Comparison of ENCODE assay signal across 13 cellular contexts in the genomic region with DNA sequence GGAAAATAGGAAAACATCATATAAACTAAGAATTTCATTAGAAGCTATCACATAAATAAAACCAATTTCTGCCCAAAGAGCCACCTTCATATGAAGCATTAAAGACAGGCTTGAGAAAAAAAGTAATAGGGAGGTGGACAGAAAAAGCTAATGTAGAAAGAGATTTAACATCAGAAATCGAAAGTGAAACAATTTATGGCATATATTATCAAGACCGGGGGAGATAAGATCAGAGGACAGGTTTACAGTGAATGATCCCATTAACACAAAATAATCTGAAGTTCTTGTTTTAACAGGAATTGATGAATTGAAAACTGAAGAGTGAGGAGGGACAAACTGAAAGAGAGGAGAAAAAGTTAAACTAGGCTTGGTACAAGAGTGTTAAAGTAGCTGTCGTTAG.
DNase-seq lines count a peak whose midpoint lies in the region; FAIRE-seq lines count a peak whose summit lies in the region.
"Had no signal": no experiment of that assay in that cellular context is flagged by ENCODE, and none has a peak within 500 bp of the region (broad histone marks: within the 10 kb centered on the region; RNA-seq: fewer than 3 reads in every experiment).

No MANE protein-coding gene starts in this region.

- peak overlapping the region; percentile 54 for H3K27ac Mint-ChIP-seq in activated naive CD8-positive, alpha-beta T cell treated with anti-CD3 and anti-CD28 coated beads for 36 hours

- peak overlapping the region; percentile 73 for H3K4me3 Mint-ChIP-seq in activated naive CD8-positive, alpha-beta T cell treated with anti-CD3 and anti-CD28 coated beads for 36 hours

- no peak for FAIRE-seq in small intestine (lab: Jason Lieb, UNC)

- DNase-seq in DMS79 (lab: John Stamatoyannopoulos, UW) (peak; percentile 18), DMS79 treated with DMSO at 0.1 percent for 48 hours (lab: John Stamatoyannopoulos, UW) (no peak), HT1080 (ENCODE audit: low read depth) (peak; percentile 9), small intestine (peak; percentile 31), NCI-H524 (lab: John Stamatoyannopoulos, UW) (no peak), GOT3 (lab: John Stamatoyannopoulos, UW) (no peak), SIG-M5 treated with dmso at 0.1 percent for 504 hours (lab: John Stamatoyannopoulos, UW; ENCODE audit: unreplicated experiment) (no peak)
- no peak for DNase-seq in activated naive CD8-positive, alpha-beta T cell treated with anti-CD3 and anti-CD28 coated beads for 36 hours
- DNase-seq: 8988T, mesendoderm, NCI-H1092, SIG-M5 had no signal

- WGBS in small intestine, 3 donors = 3 to 18% (median 11%) methylated on average over 3 of the region's 3 CpGs

- no peaks in the 10 kb centered on the region for H3K27me3 Mint-ChIP-seq in activated naive CD8-positive, alpha-beta T cell treated with anti-CD3 and anti-CD28 coated beads for 36 hours

- no peaks in the 10 kb centered on the region for H3K4me1 ChIP-seq in small intestine (ENCODE audit: control insufficient read depth in 2 of 2, insufficient read depth in 1 of 2, low read depth in 1 of 2, low read length in 1 of 2)

- no peaks in the 10 kb centered on the region for H3K9me3 ChIP-seq in small intestine (ENCODE audit: control insufficient read depth, low read depth)

- H3K27ac ChIP-seq in small intestine (ENCODE audit: low read depth in 1 of 2, low read length in 1 of 2) = no peak overlapping the region
- H3K27ac ChIP-seq: epithelial cell of prostate had no signal

- no peaks in the 10 kb centered on the region for H3K9me3 Mint-ChIP-seq in activated naive CD8-positive, alpha-beta T cell treated with anti-CD3 and anti-CD28 coated beads for 36 hours

- H3K36me3 Mint-ChIP-seq in activated naive CD8-positive, alpha-beta T cell treated with anti-CD3 and anti-CD28 coated beads for 36 hours = no peaks in the 10 kb centered on the region

- H3K4me1 Mint-ChIP-seq in activated naive CD8-positive, alpha-beta T cell treated with anti-CD3 and anti-CD28 coated beads for 36 hours = peaks cover 5% of the 10 kb centered on the region

- no peaks in the 10 kb centered on the region for H3K27me3 ChIP-seq in small intestine (ENCODE audit: control insufficient read depth in 2 of 2, insufficient read depth in 2 of 2, low read length in 2 of 2)

- no peak overlapping the region for H3K4me3 ChIP-seq in small intestine (ENCODE audit: low read depth in 1 of 2, low read length in 2 of 2)

- H3K36me3 ChIP-seq in small intestine (ENCODE audit: control insufficient read depth in 2 of 2, insufficient read depth in 2 of 2, low read length in 2 of 2) = no peaks in the 10 kb centered on the region

Comparison
In these comparisons a context has a peak if more than half of its experiments do, and no peak if none do; other contexts are left out.
1. DNase-seq: peak in DMS79 (single experiment), HT1080 (single experiment) and small intestine (single experiment); none in DMS79 treated with DMSO at 0.1 percent for 48 hours (single experiment), activated naive CD8-positive, alpha-beta T cell treated with anti-CD3 and anti-CD28 coated beads for 36 hours (single experiment), NCI-H524 (0 of 2), GOT3 (single experiment) and SIG-M5 treated with dmso at 0.1 percent for 504 hours (single experiment).